In genomic region chr1:34871443-34872132, GRCh38 we compare ENCODE assay signal across 1 cellular context.
A peak's percentile ranks its signal among the peaks of the same experiment; 100 is the strongest.
TF ChIP-seq lines count a peak whose summit lies in the region.

No MANE protein-coding gene starts in this region.

TF ChIP-seq in K562, 482 proteins besides CTCF, POLR2A, EP300 and RAD21:
- no peak for TF ChIP-seq TCFL5 (CRISPR knock-in tag; conservative IDR thresholded peaks at IDR 0.05)
- TF ChIP-seq TFAP4 (CRISPR knock-in tag; IDR thresholded peaks at IDR 0.05; ENCODE audit: borderline replicate concordance) = 0 out of 2 replicates have a peak, but pooled peaks have one; percentile 14
- peak; percentile 83 for TF ChIP-seq NFIC (IDR thresholded peaks at IDR 0.05)
- no peak for TF ChIP-seq BDP1 (IDR thresholded peaks at IDR 0.05; ENCODE audit: insufficient read depth, insufficient read length)
- no peak for TF ChIP-seq TSC22D4 (tag; IDR thresholded peaks at IDR 0.05)
